Comparison of ENCODE assay signal across 1 cellular context in the genomic region with DNA sequence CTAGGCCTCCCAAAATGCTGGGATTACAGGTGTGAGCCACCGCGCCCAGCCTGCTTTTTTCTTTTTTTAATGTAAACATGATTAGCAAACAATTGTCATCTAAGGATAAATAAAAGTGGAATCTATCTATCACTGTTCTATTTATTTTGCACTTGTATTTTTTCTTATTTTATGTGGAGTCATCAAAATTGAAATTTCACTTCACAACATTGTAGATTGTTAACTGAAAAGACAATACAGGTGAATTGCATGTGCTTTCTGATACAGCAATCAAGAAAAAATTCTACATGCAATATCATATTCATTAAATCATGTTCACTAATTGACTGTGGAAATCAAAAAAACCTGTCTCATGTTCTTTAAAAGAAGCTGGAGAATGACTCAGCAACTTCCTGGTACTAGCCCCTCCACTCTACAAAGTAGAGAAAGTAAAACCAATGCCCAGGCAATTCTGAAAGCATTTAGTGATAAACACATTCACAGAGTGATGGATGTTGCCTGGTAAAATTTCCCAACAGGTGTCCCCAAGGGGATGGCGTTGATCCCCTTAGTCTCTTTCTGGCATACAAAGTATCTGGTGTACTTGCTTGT.
TF ChIP-seq lines count a peak whose summit lies in the region.

No MANE protein-coding gene starts in this region.

TF ChIP-seq in SK-N-SH treated with all-trans-retinoic acid at 6 μM for 48 hours, 23 proteins besides CTCF, POLR2A, EP300 and RAD21 (continued from another document):
- TF ChIP-seq ARNTL (CRISPR knock-in tag; IDR thresholded peaks at IDR 0.05; ENCODE audit: borderline replicate concordance, low read depth), result no peak
- TF ChIP-seq SNAI2 (CRISPR knock-in tag; IDR thresholded peaks at IDR 0.05), result no peak
- TF ChIP-seq ZC3H10 (CRISPR knock-in tag; IDR thresholded peaks at IDR 0.05), result no peak
- no peak for TF ChIP-seq OSR1 (CRISPR knock-in tag; IDR thresholded peaks at IDR 0.05)
